In genomic region chr14:33386140-33386539, GRCh38 we compare ENCODE assay signal across 20 cellular contexts.
A peak's percentile ranks its signal among the peaks of the same experiment; 100 is the strongest.
DNase-seq lines count a peak whose midpoint lies in the region; ATAC-seq, FAIRE-seq and TF ChIP-seq lines count a peak whose summit lies in the region.
"Had no signal": no experiment of that assay in that cellular context is flagged by ENCODE, and none has a peak within 500 bp of the region (broad histone marks: within the 10 kb centered on the region; RNA-seq: fewer than 3 reads in every experiment).

No MANE protein-coding gene starts in this region.

- H3K27me3 Mint-ChIP-seq in astrocyte (ENCODE audit: low read depth, unreplicated experiment): peaks cover 3% of the 10 kb centered on the region
- no peaks in the 10 kb centered on the region for H3K27me3 Mint-ChIP-seq in activated CD4-positive, alpha-beta T cell treated with anti-CD3 and anti-CD28 coated beads, Interleukin-2, amount 10 ng/mL, durations not matched to agents 7 days and 5 days
- H3K27me3 Mint-ChIP-seq: CD4-positive, alpha-beta memory T cell had no signal

- no peak for FAIRE-seq in HepG2 (lab: Jason Lieb, UNC)
- FAIRE-seq in astrocyte (lab: Jason Lieb, UNC): no peak
- FAIRE-seq: A549, G401.6, GM19239 had no signal

- no peaks in the 10 kb centered on the region for H3K36me3 Mint-ChIP-seq in astrocyte (ENCODE audit: low read depth, unreplicated experiment)
- H3K36me3 Mint-ChIP-seq in activated CD4-positive, alpha-beta T cell treated with anti-CD3 and anti-CD28 coated beads, Interleukin-2, amount 10 ng/mL, durations not matched to agents 7 days and 5 days (ENCODE audit: low read depth): no peaks in the 10 kb centered on the region
- H3K36me3 Mint-ChIP-seq: CD4-positive, alpha-beta memory T cell had no signal

- H3K4me2 ChIP-seq in HepG2 (ENCODE audit: low read depth, low read length) (no peak overlapping the region), astrocyte (ENCODE audit: low read length) (no peak overlapping the region)
- H3K4me2 ChIP-seq: A549, GM23338 had no signal

- no peaks in the 10 kb centered on the region for H3K27me3 ChIP-seq in HepG2 (ENCODE audit: control insufficient read depth in 1 of 2, insufficient read depth in 2 of 2, low read length in 2 of 2)
- H3K27me3 ChIP-seq in right lobe of liver: no peaks in the 10 kb centered on the region
- H3K27me3 ChIP-seq in astrocyte (ENCODE audit: insufficient read depth, low read length): peaks cover 2% of the 10 kb centered on the region
- no peaks in the 10 kb centered on the region for H3K27me3 ChIP-seq in body of pancreas

- BruUV-seq in HepG2 (replicated peaks; lab: Mats Ljungman, UMichigan): no TSS peak

- H3K36me3 ChIP-seq in HepG2 (replicated peaks in 1 of 2; ENCODE audit: control insufficient read depth in 1 of 2, insufficient read depth in 2 of 2, low read length in 2 of 2): no peaks in the 10 kb centered on the region
- no peaks in the 10 kb centered on the region for H3K36me3 ChIP-seq in right lobe of liver
- no peaks in the 10 kb centered on the region for H3K36me3 ChIP-seq in astrocyte (ENCODE audit: insufficient read depth, low read length)
- H3K36me3 ChIP-seq in body of pancreas (replicated peaks in 1 of 2; ENCODE audit: insufficient read depth in 1 of 2, low read depth in 2 of 2): no peaks in the 10 kb centered on the region

- H3K79me2 ChIP-seq in HepG2 (ENCODE audit: insufficient read depth, low read length) (no peaks in the 10 kb centered on the region), astrocyte (ENCODE audit: insufficient read depth, low read length) (no peaks in the 10 kb centered on the region)

- in situ Hi-C loops in HepG2 (cut with HindIII; ENCODE audit: extremely low pct_ligation_motif_present, low pct_unique_long_range_greater_than_20kb): no loop called here

- H3K4me3 Mint-ChIP-seq in astrocyte (ENCODE audit: unreplicated experiment): no peak overlapping the region
- no peak overlapping the region for H3K4me3 Mint-ChIP-seq in activated CD4-positive, alpha-beta T cell treated with anti-CD3 and anti-CD28 coated beads, Interleukin-2, amount 10 ng/mL, durations not matched to agents 7 days and 5 days
- H3K4me3 Mint-ChIP-seq: CD4-positive, alpha-beta memory T cell; GM23338; H9 had no signal

- H2AFZ ChIP-seq in HepG2 (ENCODE audit: low read length) (no peak overlapping the region), astrocyte (ENCODE audit: low read depth, low read length) (no peak overlapping the region)
- H2AFZ ChIP-seq: GM23338 had no signal

- H4K20me1 ChIP-seq in HepG2 (ENCODE audit: insufficient read depth, low read length) (no peaks in the 10 kb centered on the region), astrocyte (ENCODE audit: insufficient read depth, low read length) (no peaks in the 10 kb centered on the region)

- TF ChIP-seq CTCF in HepG2 (CRISPR knock-in tag; IDR thresholded peaks at IDR 0.05) (no peak), right lobe of liver (IDR thresholded peaks at IDR 0.05) (no peak), astrocyte (IDR thresholded peaks at IDR 0.05; ENCODE audit: insufficient read depth, low read depth, low read length) (no peak), choroid plexus epithelial cell (conservative IDR thresholded peaks at IDR 0.05; ENCODE audit: low read depth, low read length) (no peak), body of pancreas (IDR thresholded peaks at IDR 0.05) (no peak)

- TF ChIP-seq EP300 in HepG2 (IDR thresholded peaks at IDR 0.05; ENCODE audit: low read depth in 2 of 2, low read length in 2 of 2): no peak
- no peak for TF ChIP-seq EP300 in HepG2 (CRISPR knock-in tag; IDR thresholded peaks at IDR 0.05; ENCODE audit: borderline replicate concordance)

- DNase-seq in HepG2 (ENCODE audit: low spot score) (no peak), right lobe of liver (no peak), astrocyte (ENCODE audit: low read depth) (peak; percentile 3), choroid plexus epithelial cell (ENCODE audit: low read depth) (peak; percentile 21), body of pancreas (no peak), erythroblast (lab: John Stamatoyannopoulos, UW) (no peak)
- no peak for DNase-seq in activated CD4-positive, alpha-beta T cell treated with anti-CD3 and anti-CD28 coated beads, Interleukin-2, amount 10 ng/mL, durations not matched to agents 7 days and 5 days
- DNase-seq: 8988T; ACHN; C1 segment of cervical spinal cord; Caco-2; CD4-positive, alpha-beta memory T cell; DMS153; DND-41; H9 had no signal

- ATAC-seq in HepG2 (no peak), right lobe of liver (no peak), body of pancreas (no peak)
- ATAC-seq: A549, GM23338, HCT116 had no signal

- TF ChIP-seq POLR2A in HepG2 (IDR thresholded peaks at IDR 0.05; ENCODE audit: insufficient read depth in 1 of 2, low read depth in 2 of 2, low read length in 2 of 2): no peak
- no peak for TF ChIP-seq POLR2A in right lobe of liver (IDR thresholded peaks at IDR 0.05)
- no peak for TF ChIP-seq POLR2A in body of pancreas (IDR thresholded peaks at IDR 0.05)
- TF ChIP-seq POLR2A in erythroblast (IDR thresholded peaks at IDR 0.05; ENCODE audit: low read length): no peak

- CTCF ChIA-PET in HepG2 (lab: Yijun Ruan, JAX; ENCODE audit: low intra/inter-chr PET ratio, low total read pairs): no interaction called here
- CTCF ChIA-PET in activated CD4-positive, alpha-beta T cell treated with anti-CD3 and anti-CD28 coated beads, Interleukin-2, amount 10 ng/mL, durations not matched to agents 7 days and 5 days (lab: Charles Lee): interaction anchor here (0.7 kb wide), 1 partner anchor 8 kb away, joined by 4 read pairs; no protein-coding TSS in a partner anchor

- H3K9ac ChIP-seq in HepG2 (ENCODE audit: insufficient read depth, low read depth, low read length) (no peak overlapping the region), astrocyte (ENCODE audit: low read length) (no peak overlapping the region)

- POLR2A ChIA-PET in HepG2 (lab: Yijun Ruan, JAX): no interaction called here
- POLR2A ChIA-PET in activated CD4-positive, alpha-beta T cell treated with anti-CD3 and anti-CD28 coated beads, Interleukin-2, amount 10 ng/mL, durations not matched to agents 7 days and 5 days (lab: Charles Lee): no interaction called here

- no peak overlapping the region for H3K27ac Mint-ChIP-seq in astrocyte (ENCODE audit: unreplicated experiment)
- H3K27ac Mint-ChIP-seq in activated CD4-positive, alpha-beta T cell treated with anti-CD3 and anti-CD28 coated beads, Interleukin-2, amount 10 ng/mL, durations not matched to agents 7 days and 5 days: no peak overlapping the region
- H3K27ac Mint-ChIP-seq: CD4-positive, alpha-beta memory T cell; GM23338; H9 had no signal

- no peak overlapping the region for H3K27ac ChIP-seq in HepG2 (ENCODE audit: extremely low read length, insufficient read depth, low read length)
- H3K27ac ChIP-seq in right lobe of liver: no peak overlapping the region
- no peak overlapping the region for H3K27ac ChIP-seq in astrocyte (ENCODE audit: low read depth, low read length)
- no peak overlapping the region for H3K27ac ChIP-seq in body of pancreas
- H3K27ac ChIP-seq: A549 had no signal

- H3K9me3 Mint-ChIP-seq in astrocyte (ENCODE audit: unreplicated experiment): no peaks in the 10 kb centered on the region
- no peaks in the 10 kb centered on the region for H3K9me3 Mint-ChIP-seq in activated CD4-positive, alpha-beta T cell treated with anti-CD3 and anti-CD28 coated beads, Interleukin-2, amount 10 ng/mL, durations not matched to agents 7 days and 5 days
- H3K9me3 Mint-ChIP-seq: GM23338, H9 had no signal

- intact Hi-C loops in HepG2 (cut with micrococcal nuclease; ENCODE audit: unreplicated experiment) (no loop called here), right lobe of liver (cut with DNase I) (no loop called here), body of pancreas (cut with DNase I) (no loop called here)

- H3K9me3 ChIP-seq in HepG2 (ENCODE audit: low read length): no peaks in the 10 kb centered on the region
- H3K9me3 ChIP-seq in right lobe of liver: no peaks in the 10 kb centered on the region
- H3K9me3 ChIP-seq in astrocyte (ENCODE audit: insufficient read depth, low read depth, low read length): no peaks in the 10 kb centered on the region
- H3K9me3 ChIP-seq in body of pancreas: no peaks in the 10 kb centered on the region
- H3K9me3 ChIP-seq: A549, Caco-2 had no signal

- no peaks in the 10 kb centered on the region for H3K4me1 ChIP-seq in HepG2 (ENCODE audit: insufficient read depth, low read length)
- no peaks in the 10 kb centered on the region for H3K4me1 ChIP-seq in right lobe of liver
- H3K4me1 ChIP-seq in astrocyte (ENCODE audit: insufficient read depth, low read length): no peaks in the 10 kb centered on the region
- H3K4me1 ChIP-seq in body of pancreas: no peaks in the 10 kb centered on the region
- H3K4me1 ChIP-seq: A549, Caco-2 had no signal

- TF ChIP-seq RAD21 in HepG2 (CRISPR knock-in tag; IDR thresholded peaks at IDR 0.05): no peak

- H3K4me3 ChIP-seq in HepG2 (replicated peaks in 1 of 3; ENCODE audit: insufficient read depth in 1 of 3, low read depth in 2 of 3, low read length in 3 of 3) (no peak overlapping the region), right lobe of liver (no peak overlapping the region), astrocyte (ENCODE audit: insufficient read depth, low read depth, low read length) (no peak overlapping the region), choroid plexus epithelial cell (ENCODE audit: low read depth, low read length) (no peak overlapping the region), body of pancreas (no peak overlapping the region)
- H3K4me3 ChIP-seq: A549, GM23338 had no signal

- H3K4me1 Mint-ChIP-seq in astrocyte (ENCODE audit: low read depth, unreplicated experiment): peaks cover 5% of the 10 kb centered on the region
- no peaks in the 10 kb centered on the region for H3K4me1 Mint-ChIP-seq in activated CD4-positive, alpha-beta T cell treated with anti-CD3 and anti-CD28 coated beads, Interleukin-2, amount 10 ng/mL, durations not matched to agents 7 days and 5 days
- H3K4me1 Mint-ChIP-seq: CD4-positive, alpha-beta memory T cell had no signal

TF ChIP-seq in HepG2, 621 proteins besides CTCF, POLR2A, EP300 and RAD21:
- TF ChIP-seq NFE2L2 (IDR thresholded peaks at IDR 0.05; ENCODE audit: low read length) (peak; percentile 42; the same call in 1 of the 2 replicates), ZNF10 (CRISPR knock-in tag; IDR thresholded peaks at IDR 0.05; ENCODE audit: borderline replicate concordance, low read depth) (no peak)

Comparison
In these comparisons a context has a peak if more than half of its experiments do, and no peak if none do; other contexts are left out.
1. DNase-seq: peak in astrocyte (single experiment) and choroid plexus epithelial cell (single experiment); none in HepG2 (single experiment), right lobe of liver (0 of 3), activated CD4-positive, alpha-beta T cell treated with anti-CD3 and anti-CD28 coated beads, Interleukin-2, amount 10 ng/mL, durations not matched to agents 7 days and 5 days (single experiment), body of pancreas (0 of 4) and erythroblast (0 of 2).